Comparison of ENCODE assay signal across 29 cellular contexts in the genomic region with DNA sequence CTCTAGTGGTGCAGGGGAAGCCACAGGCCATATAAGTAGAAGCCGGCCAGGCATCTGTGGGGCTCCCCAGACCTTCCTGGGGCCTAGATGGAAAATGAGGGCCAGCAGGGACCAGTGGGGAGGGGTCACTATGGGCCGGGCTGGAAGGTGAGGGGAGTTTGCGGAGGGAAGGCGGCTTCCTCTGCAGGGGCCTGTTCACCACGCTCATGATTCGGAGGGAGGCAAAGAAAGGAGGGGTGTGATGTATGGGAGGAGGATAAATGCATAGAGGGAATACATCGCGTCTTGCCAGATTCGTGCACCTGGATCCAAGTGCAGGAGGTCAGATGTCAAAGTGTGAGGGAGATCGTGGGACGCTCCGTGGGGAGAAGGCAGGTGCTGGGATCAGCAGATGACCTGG. TPM values are rescaled to one million over a fixed set of nuclear protein-coding genes. Genes with fewer than 3 reads are reported as not detected.
"Had no signal": no experiment of that assay in that cellular context is flagged by ENCODE, and none has a peak within 500 bp of the region (broad histone marks: within the 10 kb centered on the region; RNA-seq: fewer than 3 reads in every experiment).

No MANE protein-coding gene starts in this region.

- H3K4me2 ChIP-seq: smooth muscle cell had no signal

- FAIRE-seq: endothelial cell of umbilical vein, islet of Langerhans, pancreas had no signal

- ATAC-seq: foreskin keratinocyte; gastroesophageal sphincter; heart right ventricle; left lobe of liver; mucosa of descending colon; natural killer cell treated with Interleukin-12 subunit alpha and Interleukin-12 subunit beta and Interleukin-15 and Interleukin-18, amount 100 ng/mL, for 72 hours; pancreas; right lobe of liver; stimulated activated naive CD8-positive, alpha-beta T cell treated with anti-CD3 and anti-CD28 coated beads, Interleukin-15, amount 100 ng/mL, for 72 hours had no signal

- H3K4me1 ChIP-seq: foreskin keratinocyte had no signal

- H3K9me3 ChIP-seq: esophagus muscularis mucosa, gastroesophageal sphincter, heart right ventricle, mucosa of descending colon, pancreas, right lobe of liver, suprapubic skin, transverse colon had no signal

- H3K27ac ChIP-seq: coronary artery, esophagus muscularis mucosa, foreskin keratinocyte, gastroesophageal sphincter, heart right ventricle, pancreas, right lobe of liver, suprapubic skin, transverse colon had no signal

- DNase-seq: dermis blood vessel endothelial cell; effector memory CD4-positive, alpha-beta T cell; foreskin keratinocyte; heart right ventricle; hippocampal formation; naive B cell; occipital lobe; stimulated activated CD4-positive, alpha-beta T cell treated with anti-CD3 and anti-CD28 coated beads, Interleukin-12 subunit alpha, Interleukin-12 subunit beta, amount 100 ng/mL, for 4 hours; stimulated activated CD4-positive, alpha-beta T cell treated with anti-CD3 and anti-CD28 coated beads, Interleukin-1b, Interleukin-23, amount 100 ng/mL, for 48 hours; stimulated activated CD4-positive, alpha-beta T cell treated with anti-CD3 and anti-CD28 coated beads, Interleukin-4, amount 100 ng/mL, for 1 hour; stimulated activated CD8-positive, alpha-beta memory T cell treated with anti-CD3 and anti-CD28 coated beads, Interleukin-4, amount 100 ng/mL, for 48 hours; stimulated activated naive CD4-positive, alpha-beta T cell; stimulated activated naive CD8-positive, alpha-beta T cell treated with anti-CD3 and anti-CD28 coated beads, Interleukin-15, amount 100 ng/mL, for 72 hours; transverse colon had no signal

- H3K27me3 ChIP-seq: right lobe of liver had no signal

- H3K4me3 ChIP-seq: coronary artery, esophagus muscularis mucosa, gastroesophageal sphincter, heart right ventricle, lung, mucosa of descending colon, pancreas, right lobe of liver, smooth muscle cell, suprapubic skin, transverse colon had no signal

RNA-seq across cellular contexts. Expression of gene SLC16A8, which starts 6.9 kb away (rescaled TPM):
- total RNA-seq: dermis blood vessel endothelial cell, endothelial cell of umbilical vein, foreskin keratinocyte, gastroesophageal sphincter, left lobe of liver, liver, mucosa of descending colon, right lobe of liver, smooth muscle cell, suprapubic skin, transverse colon had no signal
- polyA plus RNA-seq: fibroblast of lung had no signal

RNA-seq across cellular contexts. Expression of gene BAIAP2L2, which starts 33.4 kb away (rescaled TPM):
- total RNA-seq: dermis blood vessel endothelial cell, occipital lobe had no signal
